8 cellular contexts compared by ENCODE assay signal in genomic region chr22:50498322-50498861, GRCh38. TPM values are rescaled to one million over a fixed set of nuclear protein-coding genes. Genes with fewer than 3 reads are reported as not detected.
A peak's percentile ranks its signal among the peaks of the same experiment; 100 is the strongest.
DNase-seq lines count a peak whose midpoint lies in the region; TF ChIP-seq lines count a peak whose summit lies in the region.

No MANE protein-coding gene starts in this region.

- peaks cover 8% of the 10 kb centered on the region for H3K4me1 ChIP-seq in vagina

- H3K27ac ChIP-seq in vagina = no peak overlapping the region

- no peak for TF ChIP-seq POLR2A in vagina (IDR thresholded peaks at IDR 0.05)

- peaks cover 0 to 10% of the 10 kb centered on the region in 2 donors for H3K36me3 ChIP-seq in vagina

- H3K36me3 Mint-ChIP-seq in activated naive CD4-positive, alpha-beta T cell treated with anti-CD3 and anti-CD28 coated beads, Interleukin-2, amount 10 ng/mL, durations not matched to agents 7 days and 5 days = peaks cover 4% of the 10 kb centered on the region
- H3K36me3 Mint-ChIP-seq in glutamatergic neuron (ENCODE audit: unreplicated experiment) = no peaks in the 10 kb centered on the region

- no peaks in the 10 kb centered on the region for H3K9me3 ChIP-seq in vagina

- DNase-seq in DMS153 treated with DMSO at 0.1 percent for 48 hours (lab: John Stamatoyannopoulos, UW; ENCODE audit: unreplicated experiment) (peak; percentile 66), SK-N-DZ (ENCODE audit: low spot score) (peak; percentile 81), glutamatergic neuron (peak; percentile 77), pons (ENCODE audit: low spot score) (peak; percentile 76), NCI-H2171 (lab: John Stamatoyannopoulos, UW) (no peak), vagina (ENCODE audit: extremely low spot score in 2 of 2) (no peak)
- DNase-seq in activated naive CD4-positive, alpha-beta T cell treated with anti-CD3 and anti-CD28 coated beads, Interleukin-2, amount 10 ng/mL, durations not matched to agents 7 days and 5 days = peak; percentile 84

- peaks cover 11% of the 10 kb centered on the region for H3K27me3 Mint-ChIP-seq in activated naive CD4-positive, alpha-beta T cell treated with anti-CD3 and anti-CD28 coated beads, Interleukin-2, amount 10 ng/mL, durations not matched to agents 7 days and 5 days
- H3K27me3 Mint-ChIP-seq in glutamatergic neuron (ENCODE audit: unreplicated experiment) = no peaks in the 10 kb centered on the region

- no peaks in the 10 kb centered on the region for H3K9me3 Mint-ChIP-seq in activated naive CD4-positive, alpha-beta T cell treated with anti-CD3 and anti-CD28 coated beads, Interleukin-2, amount 10 ng/mL, durations not matched to agents 7 days and 5 days
- H3K9me3 Mint-ChIP-seq in glutamatergic neuron (ENCODE audit: unreplicated experiment) = peaks cover 2% of the 10 kb centered on the region

- intact Hi-C loops in vagina (cut with DNase I) = no loop called here

- H3K4me3 ChIP-seq in vagina = no peak overlapping the region

- peak overlapping the region; percentile 42 for H3K27ac Mint-ChIP-seq in activated naive CD4-positive, alpha-beta T cell treated with anti-CD3 and anti-CD28 coated beads, Interleukin-2, amount 10 ng/mL, durations not matched to agents 7 days and 5 days
- peak overlapping the region; percentile 29 for H3K27ac Mint-ChIP-seq in glutamatergic neuron (ENCODE audit: unreplicated experiment)

- CTCF ChIA-PET in activated naive CD4-positive, alpha-beta T cell treated with anti-CD3 and anti-CD28 coated beads, Interleukin-2, amount 10 ng/mL, durations not matched to agents 7 days and 5 days (lab: Charles Lee) = interaction anchor here (0.6 to 2.8 kb wide), 18 partner anchors 10 to 259 kb away, joined by 3 to 21 read pairs (median 6); partner anchors contain the start of genes DENND6B, MIOX, NCAPH2 and SCO2

- H3K4me1 Mint-ChIP-seq in activated naive CD4-positive, alpha-beta T cell treated with anti-CD3 and anti-CD28 coated beads, Interleukin-2, amount 10 ng/mL, durations not matched to agents 7 days and 5 days = peaks cover 3% of the 10 kb centered on the region
- H3K4me1 Mint-ChIP-seq in glutamatergic neuron (ENCODE audit: low read depth, unreplicated experiment) = no peaks in the 10 kb centered on the region

- H3K4me3 Mint-ChIP-seq in activated naive CD4-positive, alpha-beta T cell treated with anti-CD3 and anti-CD28 coated beads, Interleukin-2, amount 10 ng/mL, durations not matched to agents 7 days and 5 days = no peak overlapping the region
- peak overlapping the region; percentile 16 for H3K4me3 Mint-ChIP-seq in glutamatergic neuron (ENCODE audit: unreplicated experiment)

- peak; percentile 76 for TF ChIP-seq CTCF in LNCAP (IDR thresholded peaks at IDR 0.05)
- peak; percentile 60 for TF ChIP-seq CTCF in glutamatergic neuron (IDR thresholded peaks at IDR 0.05; ENCODE audit: partially characterized antibody, unreplicated experiment)
- TF ChIP-seq CTCF in vagina (IDR thresholded peaks at IDR 0.05) = peak in 1 of 3 experiments; percentile 43

- H3K27me3 ChIP-seq in vagina = no peaks in the 10 kb centered on the region

RNA-seq across cellular contexts. Expression of gene LMF2, which starts 9.1 kb away (rescaled TPM):
- polyA plus RNA-seq in SK-N-DZ (2014; cell fraction: cytosol; rRNA removed) = 22.3 and 32.0 TPM in 2 replicates
- 426 and 427 TPM in 2 replicates for polyA plus RNA-seq in SK-N-DZ (2014; cell fraction: nucleus; rRNA removed)
- total RNA-seq in glutamatergic neuron (ENCODE audit: unreplicated experiment) (62.2 TPM), vagina (57.0 TPM)

RNA-seq across cellular contexts. Expression of gene NCAPH2, which starts 9.6 kb away (rescaled TPM):
- 120 and 139 TPM in 2 replicates for polyA plus RNA-seq in SK-N-DZ (2014; cell fraction: cytosol; rRNA removed)
- polyA plus RNA-seq in SK-N-DZ (2014; cell fraction: nucleus; rRNA removed) = 392 and 416 TPM in 2 replicates
- 52.9 TPM for total RNA-seq in glutamatergic neuron (ENCODE audit: unreplicated experiment)
- total RNA-seq in vagina = 45.7 TPM

RNA-seq across cellular contexts. Expression of gene MIOX, which starts 11.7 kb away (rescaled TPM):
- 0.44 TPM in 1 of 2 replicates, not detected in the other for polyA plus RNA-seq in SK-N-DZ (2014; cell fraction: cytosol; rRNA removed)
- polyA plus RNA-seq in SK-N-DZ (2014; cell fraction: nucleus; rRNA removed) = 1.1 TPM in 1 of 2 replicates, not detected in the other
- total RNA-seq in glutamatergic neuron (ENCODE audit: unreplicated experiment) = 4.0 TPM
- not detected for total RNA-seq in vagina

RNA-seq across cellular contexts. Expression of gene ADM2, which starts 17.0 kb away (rescaled TPM):
- 0.09 and 0.17 TPM in 2 replicates for polyA plus RNA-seq in SK-N-DZ (2014; cell fraction: cytosol; rRNA removed)
- 0.08 and 0.36 TPM in 2 replicates for polyA plus RNA-seq in SK-N-DZ (2014; cell fraction: nucleus; rRNA removed)
- 37.6 TPM for total RNA-seq in glutamatergic neuron (ENCODE audit: unreplicated experiment)
- total RNA-seq in vagina = not detected

RNA-seq across cellular contexts. Expression of gene SBF1, which starts 23.6 kb away (rescaled TPM):
- 57.7 and 65.4 TPM in 2 replicates for polyA plus RNA-seq in SK-N-DZ (2014; cell fraction: cytosol; rRNA removed)
- polyA plus RNA-seq in SK-N-DZ (2014; cell fraction: nucleus; rRNA removed) = 163 and 197 TPM in 2 replicates
- total RNA-seq in glutamatergic neuron (ENCODE audit: unreplicated experiment) (206 TPM), vagina (37.3 TPM)

Comparison
In these comparisons a context has a peak if more than half of its experiments do, and no peak if none do; other contexts are left out.
1. DNase-seq: peak in DMS153 treated with DMSO at 0.1 percent for 48 hours (single experiment), SK-N-DZ (single experiment), activated naive CD4-positive, alpha-beta T cell treated with anti-CD3 and anti-CD28 coated beads, Interleukin-2, amount 10 ng/mL, durations not matched to agents 7 days and 5 days (single experiment), glutamatergic neuron (single experiment) and pons (single experiment); none in NCI-H2171 (single experiment) and vagina (0 of 2).